In the genomic region with DNA sequence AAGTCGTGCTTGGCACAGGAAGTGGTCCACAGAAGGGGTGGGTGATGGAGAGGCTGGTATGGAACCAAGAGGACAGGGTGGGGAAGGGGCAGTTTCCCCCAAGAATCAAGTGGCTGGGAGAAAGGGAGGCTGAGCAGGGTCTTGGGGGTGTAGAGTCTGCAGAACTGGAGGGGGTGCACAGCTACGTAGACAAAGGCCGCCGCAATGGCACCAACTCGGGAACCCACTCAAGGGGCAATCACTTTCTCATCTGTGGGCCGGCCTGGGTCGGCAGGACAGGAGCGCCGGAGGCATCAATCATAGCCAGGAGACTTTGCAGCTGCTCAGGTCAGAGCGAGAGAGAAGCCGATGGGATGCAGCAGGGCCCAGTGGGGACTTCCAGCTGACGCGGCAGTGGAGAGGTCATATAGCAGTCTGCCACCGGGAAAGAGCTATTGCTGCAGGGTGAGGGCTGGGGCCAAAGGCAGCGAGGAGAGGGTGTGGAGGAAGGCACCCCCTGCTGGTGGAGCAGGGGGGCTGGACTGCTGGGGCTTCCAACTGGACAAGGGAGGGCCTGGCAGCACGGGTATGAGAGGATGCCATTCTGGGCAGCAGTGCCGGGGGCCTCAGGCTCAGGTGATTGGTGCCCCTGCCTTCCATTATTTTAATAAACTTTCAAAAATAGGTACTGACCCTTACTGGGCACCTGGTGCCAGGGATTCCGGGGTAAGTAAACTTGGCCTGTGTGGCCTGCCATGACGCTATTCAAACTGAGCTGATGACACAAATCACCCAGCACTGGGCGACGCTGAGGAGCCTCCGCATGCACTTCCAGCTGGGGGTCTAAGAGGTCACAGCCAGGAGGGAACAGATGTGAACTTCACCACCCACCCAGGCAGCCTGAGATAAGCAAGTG, we compare ENCODE assay signal across 8 cellular contexts. TPM values are rescaled to one million over a fixed set of nuclear protein-coding genes. Genes with fewer than 3 reads are reported as not detected.
DNase-seq lines count a peak whose midpoint lies in the region; ATAC-seq, FAIRE-seq and TF ChIP-seq lines count a peak whose summit lies in the region.

No MANE protein-coding gene starts in this region.

- no peak overlapping the region for H2BK15ac ChIP-seq in mesendoderm (replicated peaks; ENCODE audit: low read depth)

- H4K8ac ChIP-seq in mesendoderm (ENCODE audit: low read depth, low read length): no peak overlapping the region

- no peak overlapping the region for H3K18ac ChIP-seq in mesendoderm (ENCODE audit: low read length)

- H2AFZ ChIP-seq in SU-DHL-6 (ENCODE audit: low read depth, low read length, severe bottlenecking): no peak overlapping the region

- H3K9me2 ChIP-seq in SU-DHL-6 (replicated peaks; ENCODE audit: insufficient read depth, low read length): no peaks in the 10 kb centered on the region

- H3K9me3 ChIP-seq in HEK293 (ENCODE audit: control insufficient read depth, insufficient read depth, low read depth, low read length) (no peaks in the 10 kb centered on the region), SU-DHL-6 (ENCODE audit: insufficient read depth, low read length) (no peaks in the 10 kb centered on the region), duodenal mucosa (ENCODE audit: control insufficient read depth in 1 of 2, low read length in 2 of 2) (no peaks in the 10 kb centered on the region)

- TF ChIP-seq CTCF in HEK293 (tag by site-specific recombination; IDR thresholded peaks at IDR 0.05) (peak; percentile 65), SU-DHL-6 (IDR thresholded peaks at IDR 0.05; ENCODE audit: insufficient read depth, low read length, poor library complexity, severe bottlenecking) (peak; percentile 44)

- H3K4ac ChIP-seq in mesendoderm (ENCODE audit: low read depth, low read length): no peak overlapping the region

- H3K27ac ChIP-seq in HEK293 (ENCODE audit: extremely low read depth, low read depth, low read length) (no peak overlapping the region), SU-DHL-6 (ENCODE audit: low read depth, low read length) (peak overlapping the region; percentile 79), duodenal mucosa (ENCODE audit: low read depth, low read length) (peak overlapping the region; percentile 72), mesendoderm (ENCODE audit: low read depth, low read length) (no peak overlapping the region)

- H3K79me2 ChIP-seq in SU-DHL-6 (ENCODE audit: insufficient read depth, low read length) (no peaks in the 10 kb centered on the region), mesendoderm (ENCODE audit: control insufficient read depth, insufficient read depth, low read length) (no peaks in the 10 kb centered on the region)

- H2AK5ac ChIP-seq in mesendoderm (ENCODE audit: low read length): no peak overlapping the region

- peak overlapping the region; percentile 36 for H3K4me2 ChIP-seq in SU-DHL-6 (ENCODE audit: low read depth, low read length, poor library complexity, severe bottlenecking)
- H3K4me2 ChIP-seq in mesendoderm (ENCODE audit: low read length): no peak overlapping the region

- H2BK120ac ChIP-seq in mesendoderm (ENCODE audit: low read depth, low read length): no peak overlapping the region

- DNase-seq in COLO668 (lab: John Stamatoyannopoulos, UW; ENCODE audit: unreplicated experiment) (peak; percentile 58), mesendoderm (peak; percentile 80), urothelium cell line (ENCODE audit: low spot score) (peak; percentile 39), RKO (ENCODE audit: low spot score) (no peak)

- no peak overlapping the region for H2BK5ac ChIP-seq in mesendoderm (ENCODE audit: low read length)

- H3K9ac ChIP-seq in SU-DHL-6 (ENCODE audit: low read length): peak overlapping the region; percentile 21; the same call in 1 of the 2 replicates
- peak overlapping the region; percentile 30 to 50 for H3K9ac ChIP-seq in duodenal mucosa (ENCODE audit: low read depth in 1 of 2, low read length in 2 of 2)
- H3K9ac ChIP-seq in mesendoderm (ENCODE audit: low read length): no peak overlapping the region

- no peak overlapping the region for H3K56ac ChIP-seq in mesendoderm (ENCODE audit: low read length)

- H3K4me1 ChIP-seq in HEK293 (ENCODE audit: control insufficient read depth, insufficient read depth, low read length): no peaks in the 10 kb centered on the region
- H3K4me1 ChIP-seq in duodenal mucosa (ENCODE audit: control insufficient read depth in 1 of 2, insufficient read depth in 2 of 2, low read length in 2 of 2): peaks cover 18 to 33% of the 10 kb centered on the region in 2 donors
- H3K4me1 ChIP-seq in mesendoderm (ENCODE audit: control insufficient read depth, low read depth, low read length): peaks cover 2% of the 10 kb centered on the region

- CTCF ChIA-PET in HEK293 (lab: Yijun Ruan, JAX): interaction anchor here (0.9 to 1.7 kb wide), 4 partner anchors 10 to 51 kb away, joined by 3 to 14 read pairs (median 4); no protein-coding TSS in a partner anchor

- no CpG with 5 or more reads among the region's 22 CpGs for WGBS in mesendoderm (ENCODE audit: extremely low coverage, insufficient coverage, low lambda C conversion rate)

- no peaks in the 10 kb centered on the region for H3K79me1 ChIP-seq in mesendoderm (ENCODE audit: low read length)

- H4K20me1 ChIP-seq in SU-DHL-6 (ENCODE audit: low read depth, low read length): no peaks in the 10 kb centered on the region

- no peak overlapping the region for H3K23ac ChIP-seq in mesendoderm (ENCODE audit: low read length)

- no peak for FAIRE-seq in urothelium cell line (lab: Jason Lieb, UNC)

- H3K36me3 ChIP-seq in HEK293 (ENCODE audit: control insufficient read depth in 2 of 2, insufficient read depth in 1 of 2, low read length in 2 of 2) (peaks cover 0 to 11% of the 10 kb centered on the region in 2 experiments; a peak in 1 of 3 replicates), SU-DHL-6 (ENCODE audit: low read length) (no peaks in the 10 kb centered on the region), duodenal mucosa (ENCODE audit: control insufficient read depth in 1 of 2, insufficient read depth in 2 of 2, low read length in 2 of 2) (peaks cover 11 to 16% of the 10 kb centered on the region in 2 donors), mesendoderm (ENCODE audit: control insufficient read depth, insufficient read depth, low read length) (no peaks in the 10 kb centered on the region)

- no peak for ATAC-seq in GM18858 (IDR thresholded peaks at IDR 0.05; ENCODE audit: unreplicated experiment)

- H3K4me3 ChIP-seq in HEK293 (ENCODE audit: low read depth, low read length): no peak overlapping the region
- H3K4me3 ChIP-seq in SU-DHL-6 (ENCODE audit: insufficient read depth, low read length, poor library complexity, severe bottlenecking): no peak overlapping the region
- no peak overlapping the region for H3K4me3 ChIP-seq in duodenal mucosa (ENCODE audit: low read depth in 1 of 2, low read length in 2 of 2)
- no peak overlapping the region for H3K4me3 ChIP-seq in mesendoderm (ENCODE audit: low read length)

- H3K27me3 ChIP-seq in SU-DHL-6 (ENCODE audit: low read length) (no peaks in the 10 kb centered on the region), duodenal mucosa (ENCODE audit: control insufficient read depth in 1 of 2, insufficient read depth in 2 of 2, low read length in 2 of 2) (no peaks in the 10 kb centered on the region), mesendoderm (ENCODE audit: insufficient read depth, low read length, poor library complexity) (no peaks in the 10 kb centered on the region)

- H4K5ac ChIP-seq in mesendoderm (ENCODE audit: low read length): no peak overlapping the region

- POLR2A ChIA-PET in HEK293 (lab: Yijun Ruan, JAX): no interaction called here

- H3F3A ChIP-seq in SU-DHL-6 (ENCODE audit: insufficient read depth): peaks cover 4% of the 10 kb centered on the region; the same call in 1 of the 2 replicates

TF ChIP-seq in HEK293, 187 proteins besides CTCF, POLR2A, EP300 and RAD21:
- TF ChIP-seq GLIS1 (tag by site-specific recombination; IDR thresholded peaks at IDR 0.05): peak; percentile 56; the same call in 1 of the 2 replicates
- TF ChIP-seq ZNF837 (tag by site-specific recombination; IDR thresholded peaks at IDR 0.05): no peak
- no peak for TF ChIP-seq ZBTB7A (tag by site-specific recombination; IDR thresholded peaks at IDR 0.05; ENCODE audit: low read depth)
- no peak for TF ChIP-seq ZNF423 (tag by site-specific recombination; IDR thresholded peaks at IDR 0.05)
- peak; percentile 56 for TF ChIP-seq ZIC2 (tag by site-specific recombination; IDR thresholded peaks at IDR 0.05)
- TF ChIP-seq ZNF654 (tag by site-specific recombination; IDR thresholded peaks at IDR 0.05; ENCODE audit: low read depth): 0 out of 2 replicates have a peak, but pooled peaks have one; percentile 17

RNA-seq across cellular contexts. Expression of gene MTSS2, which starts 52.5 kb away (rescaled TPM):
- 43.1 TPM for polyA plus RNA-seq in mesendoderm (2013, experiment 1 of 2)
- polyA plus RNA-seq in mesendoderm (2013, experiment 2 of 2): 46.9 TPM

Comparison
In these comparisons a context has a peak if more than half of its experiments do, and no peak if none do; other contexts are left out.
1. H3K27ac ChIP-seq: peak in SU-DHL-6 (single experiment) and duodenal mucosa (single experiment); none in HEK293 (single experiment) and mesendoderm (single experiment).